ENCODE assay signal across 8 cellular contexts in the genomic region with DNA sequence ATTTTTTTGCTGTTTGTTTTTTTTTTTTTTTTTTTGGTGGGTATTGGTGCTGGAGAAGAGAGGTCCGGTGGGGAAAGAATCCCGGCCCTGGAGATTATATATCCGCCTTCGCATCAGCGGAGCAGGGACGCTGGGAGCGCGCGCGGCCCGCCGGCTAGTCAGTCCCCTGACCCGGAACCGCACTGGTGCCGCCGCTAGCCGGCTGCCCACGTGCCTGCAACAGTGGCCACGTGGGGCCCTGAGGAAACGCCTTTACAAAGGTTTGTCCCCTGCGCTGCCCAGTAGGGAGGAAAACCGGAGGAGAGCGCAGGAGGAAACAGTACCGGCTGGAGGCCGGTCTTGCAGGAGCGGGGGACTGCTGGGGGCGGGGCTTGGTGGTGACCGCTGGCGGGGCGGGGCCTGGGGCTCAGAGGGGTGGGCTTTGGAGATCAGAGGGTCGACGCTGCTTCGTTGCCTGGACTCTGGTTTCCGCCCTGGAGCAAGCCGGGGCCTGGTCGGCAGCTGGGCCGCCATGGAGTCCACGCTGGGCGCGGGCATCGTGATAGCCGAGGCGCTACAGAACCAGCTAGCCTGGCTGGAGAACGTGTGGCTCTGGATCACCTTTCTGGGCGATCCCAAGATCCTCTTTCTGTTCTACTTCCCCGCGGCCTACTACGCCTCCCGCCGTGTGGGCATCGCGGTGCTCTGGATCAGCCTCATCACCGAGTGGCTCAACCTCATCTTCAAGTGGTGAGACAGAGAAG. TPM values are rescaled to one million over a fixed set of nuclear protein-coding genes. Genes with fewer than 3 reads are reported as not detected.
A peak's percentile ranks its signal among the peaks of the same experiment; 100 is the strongest.
DNase-seq lines count a peak whose midpoint lies in the region; ATAC-seq and TF ChIP-seq lines count a peak whose summit lies in the region.

A gene with protein sequence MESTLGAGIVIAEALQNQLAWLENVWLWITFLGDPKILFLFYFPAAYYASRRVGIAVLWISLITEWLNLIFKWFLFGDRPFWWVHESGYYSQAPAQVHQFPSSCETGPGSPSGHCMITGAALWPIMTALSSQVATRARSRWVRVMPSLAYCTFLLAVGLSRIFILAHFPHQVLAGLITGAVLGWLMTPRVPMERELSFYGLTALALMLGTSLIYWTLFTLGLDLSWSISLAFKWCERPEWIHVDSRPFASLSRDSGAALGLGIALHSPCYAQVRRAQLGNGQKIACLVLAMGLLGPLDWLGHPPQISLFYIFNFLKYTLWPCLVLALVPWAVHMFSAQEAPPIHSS (plus strand): TSS at position 281 of the 743 bp plus-strand sequence. CDS start 231 bp downstream, at position 512.

- no peaks in the 10 kb centered on the region for H3K9me2 ChIP-seq in OCI-LY7 (ENCODE audit: insufficient read depth, low read length)

- H3K4me3 ChIP-seq in HUES64 (ENCODE audit: low read length) (peak within 1 kb of the TSS; percentile 91), OCI-LY7 (ENCODE audit: low read depth, low read length, poor library complexity, severe bottlenecking) (peak within 1 kb of the TSS; percentile 76), epithelial cell of esophagus (ENCODE audit: low read length) (peak within 1 kb of the TSS; percentile 72), mucosa of descending colon (peak within 1 kb of the TSS; percentile 25)

- H3K79me2 ChIP-seq in OCI-LY7 (ENCODE audit: insufficient read depth, low read depth, low read length): peaks cover 17% of the 10 kb centered on the region

- peaks cover 28% of the 10 kb centered on the region for H3K36me3 ChIP-seq in HUES64 (ENCODE audit: insufficient read depth, low read length)
- peaks cover 11% of the 10 kb centered on the region for H3K36me3 ChIP-seq in OCI-LY7 (ENCODE audit: insufficient read depth, low read length)
- no peaks in the 10 kb centered on the region for H3K36me3 ChIP-seq in mucosa of descending colon (ENCODE audit: low read depth)

- H3K27ac ChIP-seq in HUES64 (ENCODE audit: low read depth, low read length) (peak within 1 kb of the TSS; percentile 98), OCI-LY7 (ENCODE audit: low read depth, low read length, poor library complexity, severe bottlenecking) (peak within 1 kb of the TSS; percentile 67)

- H3K27ac Mint-ChIP-seq in Calu3 (ENCODE audit: unreplicated experiment): peak within 1 kb of the TSS; percentile 74

- BruUV-seq in Calu3 (replicated peaks; lab: Mats Ljungman, UMichigan) (no TSS peak), OCI-LY7 (replicated peaks; lab: Mats Ljungman, UMichigan) (no TSS peak)

- peaks cover 41% of the 10 kb centered on the region for H3K36me3 Mint-ChIP-seq in Calu3 (ENCODE audit: insufficient read depth, unreplicated experiment)

- H3K9me3 Mint-ChIP-seq in Calu3 (ENCODE audit: low read depth, unreplicated experiment): no peaks in the 10 kb centered on the region

- peak within 1 kb of the TSS; percentile 99 for H3K4me3 Mint-ChIP-seq in Calu3 (ENCODE audit: low read depth, unreplicated experiment)

- CTCF ChIA-PET in Calu3 (lab: Charles Lee) (interaction anchor here (0.7 to 2.9 kb wide), 2 partner anchors 53 to 231 kb away, joined by 4 to 10 read pairs; a partner anchor contains a TSS), OCI-LY7 (lab: Charles Lee; ENCODE audit: unreplicated experiment) (no interaction called here)

- H4K20me1 ChIP-seq in OCI-LY7 (ENCODE audit: insufficient read depth, low read length): no peaks in the 10 kb centered on the region

- H3K27me3 ChIP-seq in HUES64 (ENCODE audit: insufficient read depth, low read length): no peaks in the 10 kb centered on the region

- intact Hi-C loops in Calu3 (cut with micrococcal nuclease; ENCODE audit: unreplicated experiment) (no loop called here), OCI-LY7 (cut with micrococcal nuclease; ENCODE audit: unreplicated experiment) (loop anchor here (2.0 to 10.0 kb wide), 5 partner anchors 52 to 277 kb away; a partner anchor contains a TSS), mucosa of descending colon (cut with DNase I, micrococcal nuclease) (loop anchor here in 1 of 2 donors (5.0 kb wide), 1 partner anchor 37 kb away; no protein-coding TSS in a partner anchor)

- H2AFZ ChIP-seq in OCI-LY7 (ENCODE audit: low read length): peak within 1 kb of the TSS; percentile 64

- under 1% methylated on average over 53 of the region's 53 CpGs for WGBS in HUES64

- H3K9me3 ChIP-seq in HUES64 (ENCODE audit: insufficient read depth, low read depth, low read length) (no peaks in the 10 kb centered on the region), OCI-LY7 (ENCODE audit: low read length) (no peaks in the 10 kb centered on the region), mucosa of descending colon (no peaks in the 10 kb centered on the region)

- peaks cover 39% of the 10 kb centered on the region for H3K4me1 Mint-ChIP-seq in Calu3 (ENCODE audit: low read depth, unreplicated experiment)

- H3K4me1 ChIP-seq in HUES64 (ENCODE audit: insufficient read depth, low read length) (peaks cover 12% of the 10 kb centered on the region; the same call in 1 of the 2 replicates), OCI-LY7 (ENCODE audit: insufficient read depth, low read length, poor library complexity, severe bottlenecking) (peaks cover 31% of the 10 kb centered on the region), mucosa of descending colon (ENCODE audit: low read depth) (peaks cover 20% of the 10 kb centered on the region)

- ATAC-seq in GM21390 (IDR thresholded peaks at IDR 0.05; ENCODE audit: unreplicated experiment) (peak; percentile 64), mucosa of descending colon (peak; percentile 88)

- TF ChIP-seq CTCF in Calu3 (IDR thresholded peaks at IDR 0.05; ENCODE audit: unreplicated experiment) (no peak), OCI-LY7 (conservative IDR thresholded peaks at IDR 0.05; ENCODE audit: low read length) (no peak), epithelial cell of esophagus (IDR thresholded peaks at IDR 0.05; ENCODE audit: insufficient read depth, low read depth, low read length, missing control alignments) (no peak), mucosa of descending colon (IDR thresholded peaks at IDR 0.05) (no peak)

- H3K4me2 ChIP-seq in OCI-LY7 (ENCODE audit: low read length): peak within 1 kb of the TSS; percentile 88

- POLR2A ChIA-PET in OCI-LY7 (lab: Charles Lee): interaction anchor here (0.6 to 0.7 kb wide), 6 partner anchors 9 to 884 kb away, joined by 3 to 6 read pairs (median 4); no protein-coding TSS in a partner anchor

- DNase-seq in Calu3 (peak; percentile 99), OCI-LY7 (ENCODE audit: low spot score) (peak; percentile 89), activated T-cell treated with anti-CD3 and anti-CD28 coated beads for 4 hours (peak; percentile 61), epithelial cell of esophagus (ENCODE audit: low read depth) (peak; percentile 94), mucosa of descending colon (peak; percentile 95 to 96 (median 96))
- peak; percentile 76 for DNase-seq in stimulated activated CD8-positive, alpha-beta memory T cell treated with anti-CD3 and anti-CD28 coated beads, Interleukin-4, amount 100 ng/mL, for 24 hours (ENCODE audit: low read depth)

- no peaks in the 10 kb centered on the region for H3K27me3 Mint-ChIP-seq in Calu3 (ENCODE audit: unreplicated experiment)

- H3K9ac ChIP-seq in HUES64 (ENCODE audit: low read depth, low read length): peak within 1 kb of the TSS; percentile 93

RNA-seq across cellular contexts. Expression of the gene that starts here (rescaled TPM):
- total RNA-seq in Calu3 (2022): 99.6 and 103 TPM in 2 replicates
- 112 TPM for polyA plus RNA-seq in HUES64 (2013, experiment 1 of 2)
- polyA plus RNA-seq in HUES64 (2013, experiment 2 of 2): 123 TPM
- total RNA-seq in OCI-LY7 (2014; rRNA removed; shearing (Covaris generic)): 10.7 and 20.6 TPM in 2 replicates
- 41.4 and 46.1 TPM in 2 replicates for total RNA-seq in OCI-LY7 (2022)
- 10 to 100 TPM; 29.5 to 48.1 (median 30.0) TPM for total RNA-seq in mucosa of descending colon

Comparison
In these comparisons a context has a peak if more than half of its experiments do, and no peak if none do; other contexts are left out.
1. Peak in every context shown above with its lines: DNase-seq, ATAC-seq, H3K4me3 ChIP-seq and H3K27ac ChIP-seq.
2. H3K4me3 ChIP-seq: peak in every context shown above with its lines; median percentile 91 in HUES64; 76 in OCI-LY7; 72 in epithelial cell of esophagus; 25 in mucosa of descending colon.